Comparison of ENCODE assay signal across 8 cellular contexts in the genomic region with DNA sequence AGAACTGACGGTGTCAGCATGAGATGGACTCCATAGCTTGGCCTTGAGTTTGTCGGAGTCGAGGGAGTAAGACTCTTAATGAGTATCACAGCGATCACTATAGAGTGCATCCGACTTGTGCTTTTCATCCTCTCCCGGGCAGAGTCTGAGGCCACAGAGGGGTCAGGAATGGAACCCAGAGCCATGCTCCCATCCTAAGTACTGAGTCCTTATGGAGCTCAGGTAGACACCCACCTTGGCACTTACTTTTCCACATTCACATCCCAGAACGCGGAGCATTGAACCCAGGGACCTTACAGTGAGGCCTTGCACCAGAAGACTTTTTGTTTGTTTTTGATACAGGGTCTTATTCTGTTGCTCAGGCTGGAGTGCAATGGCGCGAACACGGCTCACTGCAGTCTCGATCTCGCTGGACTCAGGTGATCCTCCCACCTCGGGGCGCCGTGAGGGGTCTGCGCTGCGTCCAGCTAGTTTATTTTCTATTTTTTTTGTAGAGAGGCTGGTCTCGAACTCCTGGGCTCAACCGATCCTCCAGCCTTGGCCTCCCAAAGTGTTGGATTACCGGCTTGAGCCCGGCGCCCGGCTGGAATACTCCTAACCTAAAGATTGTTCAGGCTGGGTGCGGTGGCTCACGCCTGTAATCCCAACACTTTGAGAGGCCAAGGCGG. TPM values are rescaled to one million over a fixed set of nuclear protein-coding genes. Genes with fewer than 3 reads are reported as not detected.
A peak's percentile ranks its signal among the peaks of the same experiment; 100 is the strongest.
DNase-seq lines count a peak whose midpoint lies in the region; ATAC-seq, FAIRE-seq and TF ChIP-seq lines count a peak whose summit lies in the region.

No MANE protein-coding gene starts in this region.

- peak; percentile 14 to 19 for ATAC-seq in activated CD4-positive, CD25-positive, alpha-beta regulatory T cell treated with anti-CD3 and anti-CD28 coated beads, Interleukin-2, amount 50 U/mL, for 24 hours
- ATAC-seq in HG03520 (IDR thresholded peaks at IDR 0.05; ENCODE audit: unreplicated experiment) (peak; percentile 10), right cardiac atrium (peak; percentile 26 to 41)

- peaks cover 72% of the 10 kb centered on the region for H3K79me2 ChIP-seq in smooth muscle cell (ENCODE audit: low read depth)

- H3K4me2 ChIP-seq in smooth muscle cell, result peak overlapping the region; percentile 99

- H4K20me1 ChIP-seq in smooth muscle cell (ENCODE audit: low read depth), result peaks cover 37% of the 10 kb centered on the region

- no peaks in the 10 kb centered on the region for H3F3A ChIP-seq in smooth muscle cell (ENCODE audit: low read depth)

- intact Hi-C loops in activated T-helper 2 cell treated with anti-CD3 and anti-CD28 coated beads, Interferon-gamma antibody, Interleukin-2, Interleukin-4, amounts not matched to agents 10 μg/mL and 5 μg/mL and 100 μg/mL, durations not matched to agents 14 hours and 24 hours and 36 hours (cut with micrococcal nuclease), result no loop called here
- intact Hi-C loops in right cardiac atrium (cut with DNase I), result loop anchor here in 1 of 4 donors (10.0 kb wide), 1 partner anchor 65 kb away; the partner anchor contains the start of gene RNF10

- peak overlapping the region; percentile 86 for H2AFZ ChIP-seq in smooth muscle cell (ENCODE audit: low read depth)

- no peak for FAIRE-seq in urothelium cell line (lab: Jason Lieb, UNC)

- H3K4me3 ChIP-seq in right cardiac atrium (ENCODE audit: low read length), result peak overlapping the region; percentile 99
- peak overlapping the region; percentile 99 for H3K4me3 ChIP-seq in smooth muscle cell

- H3K27ac ChIP-seq in right cardiac atrium (ENCODE audit: low read length), result peak overlapping the region; percentile 48
- peak overlapping the region; percentile 95 for H3K27ac ChIP-seq in smooth muscle cell (ENCODE audit: low read depth)

- DNase-seq in activated CD4-positive, CD25-positive, alpha-beta regulatory T cell treated with anti-CD3 and anti-CD28 coated beads, Interleukin-2, amount 50 U/mL, for 72 hours, result no peak
- DNase-seq in activated T-helper 2 cell treated with anti-CD3 and anti-CD28 coated beads, Interferon-gamma antibody, Interleukin-2, Interleukin-4, amounts not matched to agents 10 μg/mL and 5 μg/mL and 100 μg/mL, durations not matched to agents 14 hours and 24 hours and 36 hours (ENCODE audit: low spot score), result no peak
- DNase-seq in right cardiac atrium (peak in 1 of 3 donors; percentile 39), smooth muscle cell (lab: John Stamatoyannopoulos, UW; ENCODE audit: unreplicated experiment) (no peak), GM19240 (ENCODE audit: insufficient read length, low spot score) (no peak), urothelium cell line (ENCODE audit: low spot score) (no peak)

- H3K9ac ChIP-seq in smooth muscle cell (ENCODE audit: low read depth), result peak overlapping the region; percentile 95

- H3K4me1 ChIP-seq in right cardiac atrium (ENCODE audit: control insufficient read depth, insufficient read depth, low read length) (peaks cover 2% of the 10 kb centered on the region), smooth muscle cell (ENCODE audit: low read depth) (peaks cover 11% of the 10 kb centered on the region)

- no peaks in the 10 kb centered on the region for H3K36me3 ChIP-seq in smooth muscle cell (ENCODE audit: low read depth)

- H3K4me1 Mint-ChIP-seq in activated T-helper 2 cell treated with anti-CD3 and anti-CD28 coated beads, Interferon-gamma antibody, Interleukin-2, Interleukin-4, amounts not matched to agents 10 μg/mL and 5 μg/mL and 100 μg/mL, durations not matched to agents 14 hours and 24 hours and 36 hours (ENCODE audit: low read depth), result peaks cover 41% of the 10 kb centered on the region

- H3K36me3 Mint-ChIP-seq in activated T-helper 2 cell treated with anti-CD3 and anti-CD28 coated beads, Interferon-gamma antibody, Interleukin-2, Interleukin-4, amounts not matched to agents 10 μg/mL and 5 μg/mL and 100 μg/mL, durations not matched to agents 14 hours and 24 hours and 36 hours (ENCODE audit: low read depth), result peaks cover 28% of the 10 kb centered on the region

- no peaks in the 10 kb centered on the region for H3K9me3 ChIP-seq in right cardiac atrium (ENCODE audit: control insufficient read depth, low read length)
- no peaks in the 10 kb centered on the region for H3K9me3 ChIP-seq in smooth muscle cell (replicated peaks; ENCODE audit: low read depth)

- H3K27me3 Mint-ChIP-seq in activated T-helper 2 cell treated with anti-CD3 and anti-CD28 coated beads, Interferon-gamma antibody, Interleukin-2, Interleukin-4, amounts not matched to agents 10 μg/mL and 5 μg/mL and 100 μg/mL, durations not matched to agents 14 hours and 24 hours and 36 hours (ENCODE audit: low read depth), result peaks cover 5% of the 10 kb centered on the region

- TF ChIP-seq CTCF in smooth muscle cell (IDR thresholded peaks at IDR 0.05; ENCODE audit: borderline replicate concordance, insufficient read depth, poor library complexity, severe bottlenecking), result no peak

- H3K9me3 Mint-ChIP-seq in activated T-helper 2 cell treated with anti-CD3 and anti-CD28 coated beads, Interferon-gamma antibody, Interleukin-2, Interleukin-4, amounts not matched to agents 10 μg/mL and 5 μg/mL and 100 μg/mL, durations not matched to agents 14 hours and 24 hours and 36 hours, result no peaks in the 10 kb centered on the region

- WGBS in right cardiac atrium, result 69% methylated on average over 27 of the region's 27 CpGs
- 70% methylated on average over 27 of the region's 27 CpGs for WGBS in smooth muscle cell (ENCODE audit: low lambda C conversion rate)

- H3K4me3 Mint-ChIP-seq in activated T-helper 2 cell treated with anti-CD3 and anti-CD28 coated beads, Interferon-gamma antibody, Interleukin-2, Interleukin-4, amounts not matched to agents 10 μg/mL and 5 μg/mL and 100 μg/mL, durations not matched to agents 14 hours and 24 hours and 36 hours (ENCODE audit: low read depth), result peak overlapping the region; percentile 95

- peak overlapping the region; percentile 81 for H3K27ac Mint-ChIP-seq in activated T-helper 2 cell treated with anti-CD3 and anti-CD28 coated beads, Interferon-gamma antibody, Interleukin-2, Interleukin-4, amounts not matched to agents 10 μg/mL and 5 μg/mL and 100 μg/mL, durations not matched to agents 14 hours and 24 hours and 36 hours

- no peaks in the 10 kb centered on the region for H3K27me3 ChIP-seq in right cardiac atrium (ENCODE audit: control insufficient read depth, insufficient read depth)
- H3K27me3 ChIP-seq in smooth muscle cell (ENCODE audit: low read depth), result no peaks in the 10 kb centered on the region

RNA-seq across cellular contexts. Expression of gene SRSF9, which starts 0.7 kb away (rescaled TPM):
- 248 and 251 TPM in 2 replicates for total RNA-seq in activated T-helper 2 cell treated with anti-CD3 and anti-CD28 coated beads, Interferon-gamma antibody, Interleukin-2, Interleukin-4, amounts not matched to agents 10 μg/mL and 5 μg/mL and 100 μg/mL, durations not matched to agents 14 hours and 24 hours and 36 hours
- total RNA-seq in right cardiac atrium (10 to 100 TPM; 43.5 to 59.5 (median 47.9) TPM), smooth muscle cell (133 and 148 TPM in 2 replicates)
- polyA plus RNA-seq in right cardiac atrium (40.3 TPM), smooth muscle cell (264 and 289 TPM in 2 replicates)

RNA-seq across cellular contexts. Expression of gene GATC, which starts 24.0 kb away (rescaled TPM):
- total RNA-seq in activated T-helper 2 cell treated with anti-CD3 and anti-CD28 coated beads, Interferon-gamma antibody, Interleukin-2, Interleukin-4, amounts not matched to agents 10 μg/mL and 5 μg/mL and 100 μg/mL, durations not matched to agents 14 hours and 24 hours and 36 hours, result 30.4 and 38.0 TPM in 2 replicates
- total RNA-seq in right cardiac atrium, result 10 to 100 TPM; 14.1 to 16.2 (median 15.5) TPM
- polyA plus RNA-seq in right cardiac atrium, result 7.2 TPM
- total RNA-seq in smooth muscle cell, result 13.4 and 22.2 TPM in 2 replicates
- polyA plus RNA-seq in smooth muscle cell, result 9.8 and 10.3 TPM in 2 replicates

RNA-seq across cellular contexts. Expression of gene TRIAP1, which starts 24.1 kb away (rescaled TPM):
- 36.8 TPM in 2 replicates for total RNA-seq in activated T-helper 2 cell treated with anti-CD3 and anti-CD28 coated beads, Interferon-gamma antibody, Interleukin-2, Interleukin-4, amounts not matched to agents 10 μg/mL and 5 μg/mL and 100 μg/mL, durations not matched to agents 14 hours and 24 hours and 36 hours
- total RNA-seq in right cardiac atrium, result 10 to 100 TPM; 11.5 to 16.2 (median 12.8) TPM
- polyA plus RNA-seq in right cardiac atrium, result 16.8 TPM
- total RNA-seq in smooth muscle cell, result 47.1 and 54.8 TPM in 2 replicates
- polyA plus RNA-seq in smooth muscle cell, result 67.0 and 70.6 TPM in 2 replicates

RNA-seq across cellular contexts. Expression of gene DYNLL1, which starts 25.6 kb away (rescaled TPM):
- 323 and 329 TPM in 2 replicates for total RNA-seq in activated T-helper 2 cell treated with anti-CD3 and anti-CD28 coated beads, Interferon-gamma antibody, Interleukin-2, Interleukin-4, amounts not matched to agents 10 μg/mL and 5 μg/mL and 100 μg/mL, durations not matched to agents 14 hours and 24 hours and 36 hours
- total RNA-seq in right cardiac atrium (100 to 1,000 TPM; 164 to 299 (median 224) TPM), smooth muscle cell (403 and 502 TPM in 2 replicates)
- polyA plus RNA-seq in right cardiac atrium (350 TPM), smooth muscle cell (497 and 616 TPM in 2 replicates)

RNA-seq across cellular contexts. Expression of gene COX6A1, which starts 32.4 kb away (rescaled TPM):
- total RNA-seq in activated T-helper 2 cell treated with anti-CD3 and anti-CD28 coated beads, Interferon-gamma antibody, Interleukin-2, Interleukin-4, amounts not matched to agents 10 μg/mL and 5 μg/mL and 100 μg/mL, durations not matched to agents 14 hours and 24 hours and 36 hours, result 328 and 333 TPM in 2 replicates
- total RNA-seq in right cardiac atrium (100 to 1,000 TPM; 132 to 197 (median 183) TPM), smooth muscle cell (597 and 788 TPM in 2 replicates)
- polyA plus RNA-seq in right cardiac atrium (553 TPM), smooth muscle cell (949 and 1,088 TPM in 2 replicates)
